In the genomic region with DNA sequence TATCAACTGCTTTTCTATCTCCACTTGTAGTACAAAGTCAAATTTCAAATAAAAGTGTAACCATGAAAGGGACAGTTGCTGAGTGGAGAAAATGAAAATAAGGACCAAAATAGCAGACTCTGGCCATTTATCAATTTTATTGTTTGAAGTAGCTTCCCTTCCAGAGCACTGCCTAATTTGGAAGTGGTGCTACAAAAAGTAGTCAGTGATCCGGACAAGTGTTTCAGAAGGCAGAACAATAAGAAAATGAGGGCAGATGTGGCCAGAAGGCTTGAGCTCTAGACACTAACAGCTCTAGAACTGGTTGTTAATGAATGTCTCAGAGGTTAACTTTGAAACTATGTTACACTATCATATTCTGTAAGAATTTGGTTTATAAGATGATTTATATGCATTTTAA, we compare ENCODE assay signal across 28 cellular contexts. TPM values are rescaled to one million over a fixed set of nuclear protein-coding genes. Genes with fewer than 3 reads are reported as not detected.
DNase-seq lines count a peak whose midpoint lies in the region; ATAC-seq, FAIRE-seq and TF ChIP-seq lines count a peak whose summit lies in the region.
"Had no signal": no experiment of that assay in that cellular context is flagged by ENCODE, and none has a peak within 500 bp of the region (broad histone marks: within the 10 kb centered on the region; RNA-seq: fewer than 3 reads in every experiment).

No MANE protein-coding gene starts in this region.

- peak; percentile 39 to 46 for ATAC-seq in left cardiac atrium
- ATAC-seq in T-helper 17 cell: no peak
- ATAC-seq in stimulated activated naive B cell treated with anti-CD40 and anti-IgM and Interleukin-4, amounts not matched to agents 10 μg/mL and 1 μg/mL and 100 μg/mL, for 72 hours (replicated peaks): no peak
- no peak for ATAC-seq in GM21723 (IDR thresholded peaks at IDR 0.05; ENCODE audit: unreplicated experiment)
- ATAC-seq: activated CD8-positive, alpha-beta T cell treated with anti-CD3 and anti-CD28 coated beads, Interleukin-2, amount 10 ng/mL, durations not matched to agents 7 days and 5 days; HCT116 had no signal

- DNase-seq in left cardiac atrium (no peak), pons (ENCODE audit: low spot score) (peak; percentile 18), thyroid gland (peak; percentile 24 to 35), T-helper 17 cell (no peak), urothelium cell line (ENCODE audit: low spot score) (no peak)
- DNase-seq in stimulated activated naive B cell treated with anti-CD40 and anti-IgM and Interleukin-4, amounts not matched to agents 10 μg/mL and 1 μg/mL and 100 μg/mL, for 72 hours: no peak
- DNase-seq: activated CD4-positive, CD25-positive, alpha-beta regulatory T cell treated with anti-CD3 and anti-CD28 coated beads, Interleukin-2, amount 50 U/mL, for 72 hours; activated CD8-positive, alpha-beta T cell treated with anti-CD3 and anti-CD28 coated beads, Interleukin-2, amount 10 ng/mL, durations not matched to agents 7 days and 5 days; activated naive CD8-positive, alpha-beta T cell treated with anti-CD3 and anti-CD28 coated beads, Interleukin-2, amount 10 ng/mL, durations not matched to agents 7 days and 5 days; Caco-2; DND-41; glutamatergic neuron; mammary epithelial cell; NCI-H1436 treated with DMSO at 0.1 percent for 48 hours; NCI-H2107; NCI-H82; stimulated activated CD4-positive, alpha-beta T cell treated with anti-CD3 and anti-CD28 coated beads, Interleukin-1b, Interleukin-23, amount 100 ng/mL, for 48 hours; stimulated activated CD8-positive, alpha-beta memory T cell treated with anti-CD3 and anti-CD28 coated beads, Interleukin-4, amount 100 ng/mL, for 48 hours had no signal

- FAIRE-seq in endometrium (lab: Jason Lieb, UNC) (peak; percentile 72), urothelium cell line (lab: Jason Lieb, UNC) (no peak)

- TF ChIP-seq POLR2A in thyroid gland (IDR thresholded peaks at IDR 0.05): peak in 1 of 2 donors; percentile 25

- no peak overlapping the region for H3K27ac Mint-ChIP-seq in T-helper 17 cell
- no peak overlapping the region for H3K27ac Mint-ChIP-seq in stimulated activated naive B cell treated with anti-CD40 and anti-IgM and Interleukin-4, amounts not matched to agents 10 μg/mL and 1 μg/mL and 100 μg/mL, for 72 hours
- H3K27ac Mint-ChIP-seq: activated CD8-positive, alpha-beta T cell treated with anti-CD3 and anti-CD28 coated beads, Interleukin-2, amount 10 ng/mL, durations not matched to agents 7 days and 5 days; activated naive CD8-positive, alpha-beta T cell treated with anti-CD3 and anti-CD28 coated beads, Interleukin-2, amount 10 ng/mL, durations not matched to agents 7 days and 5 days had no signal

- H3K4me1 Mint-ChIP-seq in T-helper 17 cell: no peaks in the 10 kb centered on the region
- no peaks in the 10 kb centered on the region for H3K4me1 Mint-ChIP-seq in stimulated activated naive B cell treated with anti-CD40 and anti-IgM and Interleukin-4, amounts not matched to agents 10 μg/mL and 1 μg/mL and 100 μg/mL, for 72 hours
- H3K4me1 Mint-ChIP-seq: activated naive CD8-positive, alpha-beta T cell treated with anti-CD3 and anti-CD28 coated beads, Interleukin-2, amount 10 ng/mL, durations not matched to agents 7 days and 5 days had no signal

- H3K27me3 Mint-ChIP-seq in T-helper 17 cell: peaks cover 10% of the 10 kb centered on the region
- H3K27me3 Mint-ChIP-seq in stimulated activated naive B cell treated with anti-CD40 and anti-IgM and Interleukin-4, amounts not matched to agents 10 μg/mL and 1 μg/mL and 100 μg/mL, for 72 hours: no peaks in the 10 kb centered on the region
- H3K27me3 Mint-ChIP-seq: activated naive CD8-positive, alpha-beta T cell treated with anti-CD3 and anti-CD28 coated beads, Interleukin-2, amount 10 ng/mL, durations not matched to agents 7 days and 5 days had no signal

- H3K9me3 ChIP-seq in thyroid gland (no peaks in the 10 kb centered on the region), T-helper 17 cell (ENCODE audit: control insufficient read depth, low read length, poor library complexity, severe bottlenecking) (no peaks in the 10 kb centered on the region)
- H3K9me3 ChIP-seq: Caco-2, prostate gland, SJSA1 had no signal

- no peak overlapping the region for H3K4me3 Mint-ChIP-seq in T-helper 17 cell
- no peak overlapping the region for H3K4me3 Mint-ChIP-seq in stimulated activated naive B cell treated with anti-CD40 and anti-IgM and Interleukin-4, amounts not matched to agents 10 μg/mL and 1 μg/mL and 100 μg/mL, for 72 hours
- H3K4me3 Mint-ChIP-seq: activated CD8-positive, alpha-beta T cell treated with anti-CD3 and anti-CD28 coated beads, Interleukin-2, amount 10 ng/mL, durations not matched to agents 7 days and 5 days; activated naive CD8-positive, alpha-beta T cell treated with anti-CD3 and anti-CD28 coated beads, Interleukin-2, amount 10 ng/mL, durations not matched to agents 7 days and 5 days had no signal

- H3K27ac ChIP-seq in thyroid gland: peak overlapping the region; percentile 77 to 91 (median 89)
- H3K27ac ChIP-seq: C4-2B, KMS-11, SJSA1 had no signal

- H3K4me1 ChIP-seq in thyroid gland: peaks cover 19 to 26% of the 10 kb centered on the region in 2 donors
- H3K4me1 ChIP-seq: Caco-2, prostate gland, SJSA1 had no signal

- 12 to 13% methylated on average over 1 of the region's 1 CpG for WGBS in thyroid gland, 2 donors

- H3K27me3 ChIP-seq in thyroid gland: no peaks in the 10 kb centered on the region
- H3K27me3 ChIP-seq: dorsolateral prefrontal cortex, SJSA1 had no signal

- no peak overlapping the region for H3K4me3 ChIP-seq in thyroid gland (replicated peaks in 1 of 3)
- H3K4me3 ChIP-seq: dorsolateral prefrontal cortex, prostate gland, SJSA1, smooth muscle cell had no signal

- peaks cover 0 to 7% of the 10 kb centered on the region in 2 donors for H3K9me3 Mint-ChIP-seq in stimulated activated naive B cell treated with anti-CD40 and anti-IgM and Interleukin-4, amounts not matched to agents 10 μg/mL and 1 μg/mL and 100 μg/mL, for 72 hours
- H3K9me3 Mint-ChIP-seq: activated naive CD8-positive, alpha-beta T cell treated with anti-CD3 and anti-CD28 coated beads, Interleukin-2, amount 10 ng/mL, durations not matched to agents 7 days and 5 days had no signal

- intact Hi-C loops in left cardiac atrium (cut with DNase I) (no loop called here), thyroid gland (cut with DNase I) (no loop called here)

- no peak for TF ChIP-seq CTCF in thyroid gland (IDR thresholded peaks at IDR 0.05)

- H3K36me3 ChIP-seq in thyroid gland: no peaks in the 10 kb centered on the region
- H3K36me3 ChIP-seq: prostate gland, SJSA1 had no signal

- H3K36me3 Mint-ChIP-seq in T-helper 17 cell (ENCODE audit: low read depth): no peaks in the 10 kb centered on the region
- no peaks in the 10 kb centered on the region for H3K36me3 Mint-ChIP-seq in stimulated activated naive B cell treated with anti-CD40 and anti-IgM and Interleukin-4, amounts not matched to agents 10 μg/mL and 1 μg/mL and 100 μg/mL, for 72 hours
- H3K36me3 Mint-ChIP-seq: activated naive CD8-positive, alpha-beta T cell treated with anti-CD3 and anti-CD28 coated beads, Interleukin-2, amount 10 ng/mL, durations not matched to agents 7 days and 5 days had no signal

RNA-seq across cellular contexts. Expression of a gene that starts 48.9 kb away (rescaled TPM):
- total RNA-seq in left cardiac atrium (10 to 100 TPM; 44.6 to 46.7 TPM), thyroid gland (10 to 100 TPM; 10.5 to 46.8 (median 26.0) TPM), T-helper 17 cell (not detected)
- total RNA-seq: activated CD8-positive, alpha-beta T cell treated with anti-CD3 and anti-CD28 coated beads, Interleukin-2, amount 10 ng/mL, durations not matched to agents 7 days and 5 days; activated naive CD8-positive, alpha-beta T cell treated with anti-CD3 and anti-CD28 coated beads, Interleukin-2, amount 10 ng/mL, durations not matched to agents 7 days and 5 days; T-helper 1 cell treated with Interleukin-12 subunit alpha and Interleukin-12 subunit beta and Interleukin-4 antibody, amounts not matched to agents 30 ng/mL and 1 ng/mL, for 36 hours had no signal

Comparison
In these comparisons a context has a peak if more than half of its experiments do, and no peak if none do; other contexts are left out.
1. ATAC-seq: peak in left cardiac atrium (2 of 2); none in T-helper 17 cell (single experiment), stimulated activated naive B cell treated with anti-CD40 and anti-IgM and Interleukin-4, amounts not matched to agents 10 μg/mL and 1 μg/mL and 100 μg/mL, for 72 hours (0 of 2) and GM21723 (single experiment).
2. DNase-seq: peak in pons (single experiment) and thyroid gland (2 of 2); none in left cardiac atrium (single experiment), T-helper 17 cell (0 of 3), urothelium cell line (single experiment) and stimulated activated naive B cell treated with anti-CD40 and anti-IgM and Interleukin-4, amounts not matched to agents 10 μg/mL and 1 μg/mL and 100 μg/mL, for 72 hours (single experiment).
3. RNA of a gene that starts 48.9 kb away (total RNA-seq): 44.6 to 46.7 TPM in left cardiac atrium and 10.5 to 46.8 TPM in thyroid gland; not detected in T-helper 17 cell; every median in the first group is over 10 times any median in the second.